20 cellular contexts compared by ENCODE assay signal in the genomic region with DNA sequence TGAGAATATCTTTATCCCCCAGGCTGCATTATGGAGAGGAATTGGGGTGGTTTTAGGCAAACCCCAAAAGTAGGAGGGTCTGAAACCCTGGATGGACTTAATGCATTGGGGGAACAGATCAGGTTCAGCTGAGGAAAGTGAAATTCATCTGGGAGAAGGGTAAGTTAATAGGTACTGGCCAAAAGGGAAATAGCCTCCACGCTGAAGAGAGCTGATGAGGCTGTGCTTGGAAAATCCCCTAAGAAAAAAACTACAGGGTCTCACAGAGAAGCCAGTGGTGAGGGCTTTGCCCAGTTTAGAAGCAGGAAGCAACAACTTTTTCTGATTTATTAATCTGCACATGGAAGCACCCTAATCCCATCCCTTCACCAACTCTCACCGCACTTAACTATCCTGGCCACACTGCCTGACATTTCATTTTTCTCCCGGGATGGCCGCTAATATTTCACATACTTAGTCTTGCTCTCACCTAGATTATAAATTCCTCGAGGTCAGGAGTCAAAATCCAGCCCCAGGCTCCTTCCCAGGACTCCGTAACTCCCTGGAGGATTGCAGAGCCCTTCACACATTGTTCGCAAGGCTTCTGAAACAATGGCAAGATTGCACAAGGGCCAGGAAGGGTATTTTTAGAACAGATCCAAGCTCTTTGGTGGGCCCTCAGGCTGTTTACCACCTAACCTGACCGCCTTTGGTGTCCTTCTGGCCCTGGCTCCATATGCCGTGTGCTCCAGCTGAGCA.
DNase-seq lines count a peak whose midpoint lies in the region; ATAC-seq and TF ChIP-seq lines count a peak whose summit lies in the region.
"Had no signal": no experiment of that assay in that cellular context is flagged by ENCODE, and none has a peak within 500 bp of the region (broad histone marks: within the 10 kb centered on the region; RNA-seq: fewer than 3 reads in every experiment).

No MANE protein-coding gene starts in this region.

- intact Hi-C loops in right lobe of liver (cut with DNase I): loop anchor here (10.0 kb wide), 2 partner anchors 55 to 435 kb away; no protein-coding TSS in a partner anchor

- no peaks in the 10 kb centered on the region for H3K27me3 Mint-ChIP-seq in T-helper 2 cell treated with Interferon-gamma antibody and Interleukin-4, amounts not matched to agents 5 μg/mL and 100 μg/mL, for 36 hours (ENCODE audit: low read depth)
- H3K27me3 Mint-ChIP-seq in brain: no peaks in the 10 kb centered on the region
- peaks cover 0 to 4% (median 3%) of the 10 kb centered on the region in 3 donors for H3K27me3 Mint-ChIP-seq in immature natural killer cell (ENCODE audit: low read depth in 3 of 3)

- peak overlapping the region; percentile 53 for H3K27ac Mint-ChIP-seq in T-helper 2 cell treated with Interferon-gamma antibody and Interleukin-4, amounts not matched to agents 5 μg/mL and 100 μg/mL, for 36 hours
- H3K27ac Mint-ChIP-seq in brain (peak overlapping the region in 4 of 5 experiments; percentile 47 to 100 (median 100)), immature natural killer cell (no peak overlapping the region)

- no peaks in the 10 kb centered on the region for H3K9me3 ChIP-seq in right lobe of liver
- H3K9me3 ChIP-seq: colonic mucosa, lower lobe of right lung had no signal

- no peak overlapping the region for H3K4me3 Mint-ChIP-seq in T-helper 2 cell treated with Interferon-gamma antibody and Interleukin-4, amounts not matched to agents 5 μg/mL and 100 μg/mL, for 36 hours
- H3K4me3 Mint-ChIP-seq in brain: peak overlapping the region in 1 of 5 experiments; percentile 4
- no peak overlapping the region for H3K4me3 Mint-ChIP-seq in immature natural killer cell
- H3K4me3 Mint-ChIP-seq: activated T-cell treated with anti-CD3 and anti-CD28 coated beads, Interleukin-2, amount 50 U/mL, for 4 hours; CD4-positive, alpha-beta memory T cell had no signal

- TF ChIP-seq POLR2A in right lobe of liver (IDR thresholded peaks at IDR 0.05): no peak

- peaks cover 4 to 65% (median 33%) of the 10 kb centered on the region in 4 donors for H3K4me1 ChIP-seq in right lobe of liver

- H3K27ac ChIP-seq in right lobe of liver (peak overlapping the region; percentile 90 to 99 (median 98)), substantia nigra (ENCODE audit: low read depth, low read length, poor library complexity, severe bottlenecking) (peak overlapping the region; percentile 96)
- H3K27ac ChIP-seq: colonic mucosa had no signal

- ATAC-seq in right lobe of liver: no peak
- ATAC-seq: activated T-cell treated with anti-CD3 and anti-CD28 coated beads, Interleukin-2, amount 50 U/mL, for 4 hours; lower lobe of right lung had no signal

- no peaks in the 10 kb centered on the region for H3K36me3 ChIP-seq in right lobe of liver
- H3K36me3 ChIP-seq: colonic mucosa, lower lobe of right lung had no signal

- DNase-seq in T-helper 2 cell treated with Interferon-gamma antibody and Interleukin-4, amounts not matched to agents 5 μg/mL and 100 μg/mL, for 36 hours (ENCODE audit: low spot score): no peak
- DNase-seq in T-helper 2 cell (no peak), right lobe of liver (peak in 1 of 3 donors; percentile 3), substantia nigra (lab: John Stamatoyannopoulos, UW) (no peak), kidney tubule cell (ENCODE audit: low spot score) (no peak), NCI-H128 (lab: John Stamatoyannopoulos, UW; ENCODE audit: unreplicated experiment) (no peak), immature natural killer cell (no peak)
- DNase-seq: 8988T; activated CD4-positive, alpha-beta T cell treated with anti-CD3 and anti-CD28 coated beads, Interleukin-2, amount 50 U/mL, for 48 hours; activated T-cell treated with anti-CD3 and anti-CD28 coated beads, Interleukin-2, amount 50 U/mL, for 4 hours; CD4-positive, alpha-beta memory T cell; colonic mucosa; hippocampal formation; KG1; lower lobe of right lung; NCI-H1105 treated with DMSO at 0.1 percent for 48 hours; NCI-H2227 treated with DMSO at 0.1 percent for 48 hours; small intestine; stimulated activated naive CD4-positive, alpha-beta T cell had no signal

- H3K4me1 Mint-ChIP-seq in T-helper 2 cell treated with Interferon-gamma antibody and Interleukin-4, amounts not matched to agents 5 μg/mL and 100 μg/mL, for 36 hours (ENCODE audit: low read depth): peaks cover 22% of the 10 kb centered on the region
- peaks cover 100% of the 10 kb centered on the region for H3K4me1 Mint-ChIP-seq in brain
- no peaks in the 10 kb centered on the region for H3K4me1 Mint-ChIP-seq in immature natural killer cell

- H3K4me3 ChIP-seq in right lobe of liver: no peak overlapping the region
- H3K4me3 ChIP-seq: colonic mucosa, lower lobe of right lung had no signal

- no peaks in the 10 kb centered on the region for H3K9me3 Mint-ChIP-seq in T-helper 2 cell treated with Interferon-gamma antibody and Interleukin-4, amounts not matched to agents 5 μg/mL and 100 μg/mL, for 36 hours
- H3K9me3 Mint-ChIP-seq in brain (peaks cover 0 to 5% (median 0%) of the 10 kb centered on the region in 5 experiments), immature natural killer cell (no peaks in the 10 kb centered on the region)
- H3K9me3 Mint-ChIP-seq: activated T-cell treated with anti-CD3 and anti-CD28 coated beads, Interleukin-2, amount 50 U/mL, for 4 hours had no signal

- H3K27me3 ChIP-seq in right lobe of liver: no peaks in the 10 kb centered on the region
- H3K27me3 ChIP-seq: colonic mucosa had no signal

- TF ChIP-seq CTCF in brain (conservative IDR thresholded peaks at IDR 0.05) (no peak), right lobe of liver (IDR thresholded peaks at IDR 0.05) (no peak)

- WGBS in right lobe of liver (ENCODE audit: insufficient coverage, low coverage, low lambda C conversion rate, missing lambda C conversion rate): 85% methylated on average over 7 of the region's 9 CpGs

- H3K36me3 Mint-ChIP-seq in T-helper 2 cell treated with Interferon-gamma antibody and Interleukin-4, amounts not matched to agents 5 μg/mL and 100 μg/mL, for 36 hours (ENCODE audit: low read depth): no peaks in the 10 kb centered on the region
- H3K36me3 Mint-ChIP-seq in brain: no peaks in the 10 kb centered on the region
- H3K36me3 Mint-ChIP-seq in immature natural killer cell: no peaks in the 10 kb centered on the region
- H3K36me3 Mint-ChIP-seq: CD4-positive, alpha-beta memory T cell had no signal

Comparison
In these comparisons a context has a peak if more than half of its experiments do, and no peak if none do; other contexts are left out.
1. H3K27ac Mint-ChIP-seq: peak in T-helper 2 cell treated with Interferon-gamma antibody and Interleukin-4, amounts not matched to agents 5 μg/mL and 100 μg/mL, for 36 hours (single experiment) and brain (4 of 5); none in immature natural killer cell (0 of 6).